ENCODE assay signal across 27 cellular contexts in the genomic region with DNA sequence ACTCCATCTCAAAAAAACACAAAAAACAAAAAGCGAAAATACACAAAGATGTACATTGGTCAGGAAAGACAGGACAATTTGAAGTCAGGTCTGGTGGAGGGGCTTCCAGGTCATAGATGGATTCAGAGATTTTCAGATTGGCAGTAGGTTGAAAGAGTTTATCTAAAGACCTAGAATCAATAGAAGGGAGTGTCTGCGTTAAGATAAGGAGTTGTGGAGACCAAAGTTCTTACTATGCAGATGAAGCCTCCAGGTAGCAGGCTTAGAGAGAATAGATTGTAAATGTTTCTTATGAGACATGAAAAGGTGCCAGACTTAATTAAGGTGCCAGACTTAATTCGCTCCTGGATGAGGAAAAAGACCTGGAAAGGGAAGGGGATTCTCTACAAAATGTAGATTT.
"Had no signal": no experiment of that assay in that cellular context is flagged by ENCODE, and none has a peak within 500 bp of the region (broad histone marks: within the 10 kb centered on the region; RNA-seq: fewer than 3 reads in every experiment).

No MANE protein-coding gene starts in this region.

- H3K27ac ChIP-seq: HL-60, RWPE1 had no signal

- FAIRE-seq: HTR-8/SVneo had no signal

- H3K27me3 ChIP-seq: MG63 had no signal

- H3K4me2 ChIP-seq: SK-N-SH had no signal

- H3K4me3 ChIP-seq: MG63 had no signal

- H3K9ac ChIP-seq: SK-N-SH had no signal

- DNase-seq: Karpas-422; KG1; MG63; NCI-H1092; NCI-H1105 treated with DMSO at 0.1 percent for 48 hours; NCI-H1417 treated with DMSO at 0.1 percent for 48 hours; NCI-H146; NCI-H1694 treated with DMSO at 0.1 percent for 48 hours; NCI-H1930; NCI-H2081; NCI-H2107; NCI-H2171; NCI-H226; NCI-H446; NCI-H510A; NCI-H524 treated with DMSO at 0.1 percent for 48 hours; NCI-H69; NCI-H774; NK-92 treated with Interleukin-12 subunit alpha and Interleukin-12 subunit beta, amount 100 ng/mL, for 24 hours; PC-3; SHP77; SK-N-SH; SW 1271 had no signal

- H3K9me3 ChIP-seq: MG63, SK-N-SH had no signal

- ATAC-seq: Panc1, PC-3 had no signal

- H3K36me3 ChIP-seq: MG63 had no signal
